Comparison of ENCODE assay signal across 8 cellular contexts in genomic region chr4:7103031-7103598, GRCh38. TPM values are rescaled to one million over a fixed set of nuclear protein-coding genes. Genes with fewer than 3 reads are reported as not detected.
DNase-seq lines count a peak whose midpoint lies in the region; ATAC-seq and TF ChIP-seq lines count a peak whose summit lies in the region.

No MANE protein-coding gene starts in this region.

- H3K9me3 ChIP-seq in endocrine pancreas (ENCODE audit: control insufficient read depth, low read length): no peaks in the 10 kb centered on the region

- peaks cover 23% of the 10 kb centered on the region for H3K4me1 Mint-ChIP-seq in mesothelial cell of epicardium

- ATAC-seq in HG03378 (IDR thresholded peaks at IDR 0.05; ENCODE audit: unreplicated experiment): peak; percentile 63

- no peaks in the 10 kb centered on the region for H3K9me3 Mint-ChIP-seq in mesothelial cell of epicardium

- no peaks in the 10 kb centered on the region for H3K36me3 Mint-ChIP-seq in mesothelial cell of epicardium

- H3K36me3 ChIP-seq in BJ (ENCODE audit: control insufficient read depth, insufficient read depth, low read length): no peaks in the 10 kb centered on the region
- H3K36me3 ChIP-seq in endocrine pancreas (ENCODE audit: control insufficient read depth, insufficient read depth, low read length): no peaks in the 10 kb centered on the region

- CTCF ChIA-PET in BJ (lab: Yijun Ruan, JAX): interaction anchor here (0.8 to 2.6 kb wide), 7 partner anchors 13 to 55 kb away, joined by 3 to 19 read pairs (median 4); no protein-coding TSS in a partner anchor

- H3K4me3 Mint-ChIP-seq in mesothelial cell of epicardium: peak overlapping the region; percentile 77

- H3K9ac ChIP-seq in endocrine pancreas (ENCODE audit: control insufficient read depth, insufficient read depth, low read length): peak overlapping the region; percentile 89

- POLR2A ChIA-PET in BJ (lab: Charles Lee): no interaction called here

- DNase-seq in BJ (ENCODE audit: low read depth) (no peak), GM19238 (ENCODE audit: insufficient read length, low spot score) (peak; percentile 89), NCI-H82 treated with DMSO at 0.1 percent for 48 hours (lab: John Stamatoyannopoulos, UW; ENCODE audit: unreplicated experiment) (peak; percentile 49), mesothelial cell of epicardium (ENCODE audit: low spot score in 2 of 2, unreplicated experiment in 2 of 2) (peak; percentile 60 to 72)
- DNase-seq in activated CD8-positive, alpha-beta memory T cell treated with anti-CD3 and anti-CD28 coated beads for 4 hours (ENCODE audit: low read depth in 2 of 2): peak; percentile 46 to 54
- peak; percentile 68 for DNase-seq in stimulated activated CD8-positive, alpha-beta memory T cell treated with anti-CD3 and anti-CD28 coated beads, Interleukin-15, amount 100 ng/mL, for 24 hours (ENCODE audit: low read depth)

- H3K4me1 ChIP-seq in endocrine pancreas (ENCODE audit: control insufficient read depth, insufficient read depth, low read length): no peaks in the 10 kb centered on the region

- no peak for TF ChIP-seq CTCF in BJ (IDR thresholded peaks at IDR 0.05; ENCODE audit: insufficient read depth, low read depth, low read length)
- TF ChIP-seq CTCF in mesothelial cell of epicardium (IDR thresholded peaks at IDR 0.05; ENCODE audit: unreplicated experiment): no peak

- peak overlapping the region; percentile 47 for H3K4me3 ChIP-seq in BJ (ENCODE audit: low read depth, low read length)
- H3K4me3 ChIP-seq in endocrine pancreas (ENCODE audit: control insufficient read depth, insufficient read depth, low read length): peak overlapping the region; percentile 24

- H3K27me3 ChIP-seq in BJ (ENCODE audit: control insufficient read depth, insufficient read depth, low read length) (no peaks in the 10 kb centered on the region; the same call in 1 of the 2 replicates), endocrine pancreas (ENCODE audit: control insufficient read depth, insufficient read depth, low read length) (no peaks in the 10 kb centered on the region)

- peak overlapping the region; percentile 91 for H3K27ac Mint-ChIP-seq in mesothelial cell of epicardium

- H3K27me3 Mint-ChIP-seq in mesothelial cell of epicardium (ENCODE audit: low read depth): peaks cover 16% of the 10 kb centered on the region

RNA-seq across cellular contexts. Expression of gene GRPEL1, which starts 35.3 kb away (rescaled TPM):
- polyA plus RNA-seq in BJ (2011; rRNA removed): 21.1 and 35.2 TPM in 2 replicates
- 10.8 and 12.1 TPM in 2 replicates for polyA minus RNA-seq in BJ (2011; rRNA and poly(A)+ RNA removed)
- 15.5 to 17.9 TPM (median 17.3 TPM) in 3 replicates for total RNA-seq in mesothelial cell of epicardium

RNA-seq across cellular contexts. Expression of gene TADA2B, which starts 59.9 kb away (rescaled TPM):
- polyA plus RNA-seq in BJ (2011; rRNA removed): 6.1 and 7.3 TPM in 2 replicates
- 5.3 and 7.7 TPM in 2 replicates for polyA minus RNA-seq in BJ (2011; rRNA and poly(A)+ RNA removed)
- total RNA-seq in mesothelial cell of epicardium: 16.5 to 19.0 TPM (median 17.4 TPM) in 3 replicates
